In the genomic region with DNA sequence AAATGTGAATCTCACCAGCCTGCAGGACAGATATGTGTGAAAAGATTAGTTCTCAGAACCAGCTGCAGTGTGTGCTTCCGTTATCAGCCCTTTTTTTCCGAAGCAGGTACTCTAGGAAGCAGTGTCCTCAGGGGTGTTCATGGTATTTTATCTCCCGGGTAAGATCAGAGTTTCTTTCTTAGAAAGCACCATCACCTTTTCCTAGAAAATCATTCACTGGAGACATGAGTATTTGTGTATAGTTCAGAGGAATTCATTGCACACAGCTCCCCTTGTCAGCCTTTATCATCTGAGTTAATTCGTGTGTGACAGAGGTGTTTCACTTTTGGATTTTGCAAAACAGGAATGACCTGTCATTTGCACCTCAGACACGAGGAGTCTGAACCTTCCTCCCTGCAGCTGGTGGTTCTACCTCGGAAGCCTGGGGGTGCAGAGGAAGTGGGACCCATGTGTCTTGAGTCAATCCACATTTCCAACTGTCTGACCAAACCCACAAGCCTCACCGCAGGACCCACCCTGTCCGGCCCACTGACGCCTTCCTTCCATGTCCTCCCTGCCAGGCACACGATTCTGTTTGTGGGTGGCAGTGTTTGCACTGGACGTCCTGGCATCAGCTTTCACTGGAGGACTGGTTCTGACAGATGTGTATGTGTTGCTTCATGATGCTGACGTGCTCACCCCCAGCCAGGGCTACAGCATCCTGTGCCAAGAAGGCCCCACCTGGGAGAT, we compare ENCODE assay signal across 8 cellular contexts.
A peak's percentile ranks its signal among the peaks of the same experiment; 100 is the strongest.
DNase-seq lines count a peak whose midpoint lies in the region; ATAC-seq lines count a peak whose summit lies in the region.

No MANE protein-coding gene starts in this region.

- H3K36me3 Mint-ChIP-seq in naive B cell, result peaks cover 17 to 33% of the 10 kb centered on the region in 2 donors

- ATAC-seq in GM18868 (IDR thresholded peaks at IDR 0.05; ENCODE audit: unreplicated experiment), result peak; percentile 83
- peak; percentile 52 for ATAC-seq in HG03039 (IDR thresholded peaks at IDR 0.05; ENCODE audit: unreplicated experiment)
- peak; percentile 44 to 53 for ATAC-seq in naive B cell (ENCODE audit: low read depth in 2 of 2)

- H3K27ac Mint-ChIP-seq in naive B cell, result peak overlapping the region; percentile 56 to 90 (median 74)

- H3K4me3 Mint-ChIP-seq in naive B cell, result peak overlapping the region in 1 of 8 donors; percentile 16

- in situ Hi-C loops in G401 (cut with HindIII; ENCODE audit: low sequenced_read_pairs), result no loop called here

- peak; percentile 81 for DNase-seq in activated CD4-positive, CD25-positive, alpha-beta regulatory T cell treated with anti-CD3 and anti-CD28 coated beads, Interleukin-2, amount 50 U/mL, for 72 hours
- DNase-seq in naive B cell, result peak; percentile 19
- no peak for DNase-seq in G401 (ENCODE audit: low spot score)
- no peak for DNase-seq in hepatic stellate cell (ENCODE audit: low spot score)
- no peak for DNase-seq in NCI-H226
- no peak for DNase-seq in midbrain (lab: John Stamatoyannopoulos, UW)

- H3K9me3 Mint-ChIP-seq in naive B cell, result no peaks in the 10 kb centered on the region

- H3K27me3 Mint-ChIP-seq in naive B cell, result no peaks in the 10 kb centered on the region

- peaks cover 14 to 24% (median 18%) of the 10 kb centered on the region in 3 donors for H3K4me1 Mint-ChIP-seq in naive B cell

Comparison
In these comparisons a context has a peak if more than half of its experiments do, and no peak if none do; other contexts are left out.
1. DNase-seq: peak in activated CD4-positive, CD25-positive, alpha-beta regulatory T cell treated with anti-CD3 and anti-CD28 coated beads, Interleukin-2, amount 50 U/mL, for 72 hours (single experiment) and naive B cell (single experiment); none in G401 (single experiment), hepatic stellate cell (single experiment), NCI-H226 (single experiment) and midbrain (single experiment).
2. Peak in every context shown above with its lines, with median percentiles within 50 percentile points of each other: ATAC-seq.